Comparison of ENCODE assay signal across 3 cellular contexts in genomic region chr1:86214605-86215004, GRCh38.
TF ChIP-seq lines count a peak whose summit lies in the region.

No MANE protein-coding gene starts in this region.

TF ChIP-seq in A549, 52 proteins besides CTCF, POLR2A, EP300 and RAD21:
- TF ChIP-seq CHD2 (IDR thresholded peaks at IDR 0.05; ENCODE audit: low read length, partially characterized antibody) (no peak), FOSB (CRISPR knock-in tag; IDR thresholded peaks at IDR 0.05) (no peak), CEBPB (IDR thresholded peaks at IDR 0.05) (peak; percentile 47 to 66; a peak in 3 of 4 replicates)

TF ChIP-seq in IMR-90, 13 proteins besides CTCF, POLR2A, EP300 and RAD21:
- no peak for TF ChIP-seq SMC3 (IDR thresholded peaks at IDR 0.05; ENCODE audit: low read depth, low read length)
- TF ChIP-seq CEBPB (IDR thresholded peaks at IDR 0.05; ENCODE audit: low read depth, low read length), result peak; percentile 92

TF ChIP-seq in K562, 482 proteins besides CTCF, POLR2A, EP300 and RAD21:
- TF ChIP-seq ZNF655 (CRISPR knock-in tag; IDR thresholded peaks at IDR 0.05), result no peak
- TF ChIP-seq CEBPB (tag; IDR thresholded peaks at IDR 0.05), result peak; percentile 68
- TF ChIP-seq THRA (IDR thresholded peaks at IDR 0.05), result no peak
- no peak for TF ChIP-seq CEBPG (CRISPR knock-in tag; IDR thresholded peaks at IDR 0.05)
- TF ChIP-seq CEBPG (tag; conservative IDR thresholded peaks at IDR 0.05 in 1 of 2, IDR thresholded peaks at IDR 0.05 in 1 of 2), result peak in 1 of 2 experiments; percentile 88; a peak in 3 of 4 replicates
